1 cellular context compared by ENCODE assay signal in genomic region chr16:11312718-11313492, GRCh38.
TF ChIP-seq lines count a peak whose summit lies in the region.

No MANE protein-coding gene starts in this region.

TF ChIP-seq in HepG2, 621 proteins besides CTCF, POLR2A, EP300 and RAD21 (continues in another document):
- TF ChIP-seq PRDM15 (CRISPR knock-in tag; IDR thresholded peaks at IDR 0.05) (no peak), U2AF1 (optimal IDR thresholded peaks at IDR 0.05; ENCODE audit: low read depth, low read length) (peak; percentile 75), TRIM24 (CRISPR knock-in tag; IDR thresholded peaks at IDR 0.05) (no peak), NFKB2 (CRISPR knock-in tag; IDR thresholded peaks at IDR 0.05; ENCODE audit: borderline replicate concordance) (no peak), ESRRA (CRISPR knock-in tag; IDR thresholded peaks at IDR 0.05; ENCODE audit: low read depth) (no peak), ZNF256 (CRISPR knock-in tag; conservative IDR thresholded peaks at IDR 0.05) (peak; percentile 45; the same call in 1 of the 2 replicates), NFAT5 (CRISPR knock-in tag; IDR thresholded peaks at IDR 0.05) (no peak), MYNN (CRISPR knock-in tag; IDR thresholded peaks at IDR 0.05; ENCODE audit: low read depth) (peak; percentile 87), ARID5B (CRISPR knock-in tag; IDR thresholded peaks at IDR 0.05) (peak; percentile 11), DRAP1 (CRISPR knock-in tag; IDR thresholded peaks at IDR 0.05) (peak; percentile 55; the same call in 1 of the 2 replicates), ZNF543 (CRISPR knock-in tag; IDR thresholded peaks at IDR 0.05) (no peak), ZMYM3 (CRISPR knock-in tag; IDR thresholded peaks at IDR 0.05) (peak; percentile 32; the same call in 1 of the 2 replicates), ZNF124 (CRISPR knock-in tag; IDR thresholded peaks at IDR 0.05) (0 out of 2 replicates have a peak, but pooled peaks have one; percentile 27), MXI1 (IDR thresholded peaks at IDR 0.05; ENCODE audit: borderline replicate concordance, low read depth, low read length) (peak; percentile 75; the same call in 1 of the 3 replicates), YEATS4 (CRISPR knock-in tag; IDR thresholded peaks at IDR 0.05; ENCODE audit: borderline replicate concordance) (no peak), ZSCAN30 (CRISPR knock-in tag; IDR thresholded peaks at IDR 0.05) (no peak), NFATC3 (CRISPR knock-in tag; IDR thresholded peaks at IDR 0.05) (0 out of 2 replicates have a peak, but pooled peaks have one; percentile 79), ZNF615 (CRISPR knock-in tag; IDR thresholded peaks at IDR 0.05; ENCODE audit: borderline replicate concordance) (no peak), PCBP2 (optimal IDR thresholded peaks at IDR 0.05; ENCODE audit: low read depth, low read length, poor library complexity, severe bottlenecking) (no peak), SPEN (CRISPR knock-in tag; IDR thresholded peaks at IDR 0.05; ENCODE audit: low read depth) (0 out of 2 replicates have a peak, but pooled peaks have one; percentile 36), SRY (CRISPR knock-in tag; IDR thresholded peaks at IDR 0.05) (peak; percentile 77; the same call in 1 of the 2 replicates), RCOR2 (CRISPR knock-in tag; IDR thresholded peaks at IDR 0.05) (0 out of 2 replicates have a peak, but pooled peaks have one; percentile 3), ZNF883 (CRISPR knock-in tag; IDR thresholded peaks at IDR 0.05; ENCODE audit: not compliant biosample characterization) (peak; percentile 34), ATAD3A (CRISPR knock-in tag; IDR thresholded peaks at IDR 0.05) (0 out of 2 replicates have a peak, but pooled peaks have one; percentile 52), HMG20A (CRISPR knock-in tag; IDR thresholded peaks at IDR 0.05; ENCODE audit: borderline replicate concordance) (peak; percentile 33; the same call in 1 of the 2 replicates), ZNF34 (CRISPR knock-in tag; IDR thresholded peaks at IDR 0.05; ENCODE audit: borderline replicate concordance) (no peak), HOXA7 (CRISPR knock-in tag; IDR thresholded peaks at IDR 0.05) (no peak), ELF4 (CRISPR knock-in tag; IDR thresholded peaks at IDR 0.05; ENCODE audit: borderline replicate concordance) (no peak), ZNF274 (CRISPR knock-in tag; IDR thresholded peaks at IDR 0.05) (peak; percentile 95), MTERF4 (CRISPR knock-in tag; IDR thresholded peaks at IDR 0.05) (peak; percentile 91), ZNF430 (CRISPR knock-in tag; IDR thresholded peaks at IDR 0.05) (0 out of 2 replicates have a peak, but pooled peaks have one; percentile 18), FOXC1 (CRISPR knock-in tag; IDR thresholded peaks at IDR 0.05; ENCODE audit: borderline replicate concordance) (0 out of 2 replicates have a peak, but pooled peaks have one; percentile 19), E2F2 (CRISPR knock-in tag; IDR thresholded peaks at IDR 0.05; ENCODE audit: borderline replicate concordance) (0 out of 2 replicates have a peak, but pooled peaks have one; percentile 20), NAIF1 (CRISPR knock-in tag; IDR thresholded peaks at IDR 0.05; ENCODE audit: borderline replicate concordance) (0 out of 2 replicates have a peak, but pooled peaks have one; percentile 23), SSRP1 (CRISPR knock-in tag; IDR thresholded peaks at IDR 0.05) (peak; percentile 86), ZNF674 (CRISPR knock-in tag; IDR thresholded peaks at IDR 0.05; ENCODE audit: low read depth) (no peak), ZNF766 (CRISPR knock-in tag; IDR thresholded peaks at IDR 0.05; ENCODE audit: borderline replicate concordance) (no peak), ZNF224 (CRISPR knock-in tag; IDR thresholded peaks at IDR 0.05) (peak; percentile 56; the same call in 1 of the 2 replicates)
- TF ChIP-seq, protein P1, sequence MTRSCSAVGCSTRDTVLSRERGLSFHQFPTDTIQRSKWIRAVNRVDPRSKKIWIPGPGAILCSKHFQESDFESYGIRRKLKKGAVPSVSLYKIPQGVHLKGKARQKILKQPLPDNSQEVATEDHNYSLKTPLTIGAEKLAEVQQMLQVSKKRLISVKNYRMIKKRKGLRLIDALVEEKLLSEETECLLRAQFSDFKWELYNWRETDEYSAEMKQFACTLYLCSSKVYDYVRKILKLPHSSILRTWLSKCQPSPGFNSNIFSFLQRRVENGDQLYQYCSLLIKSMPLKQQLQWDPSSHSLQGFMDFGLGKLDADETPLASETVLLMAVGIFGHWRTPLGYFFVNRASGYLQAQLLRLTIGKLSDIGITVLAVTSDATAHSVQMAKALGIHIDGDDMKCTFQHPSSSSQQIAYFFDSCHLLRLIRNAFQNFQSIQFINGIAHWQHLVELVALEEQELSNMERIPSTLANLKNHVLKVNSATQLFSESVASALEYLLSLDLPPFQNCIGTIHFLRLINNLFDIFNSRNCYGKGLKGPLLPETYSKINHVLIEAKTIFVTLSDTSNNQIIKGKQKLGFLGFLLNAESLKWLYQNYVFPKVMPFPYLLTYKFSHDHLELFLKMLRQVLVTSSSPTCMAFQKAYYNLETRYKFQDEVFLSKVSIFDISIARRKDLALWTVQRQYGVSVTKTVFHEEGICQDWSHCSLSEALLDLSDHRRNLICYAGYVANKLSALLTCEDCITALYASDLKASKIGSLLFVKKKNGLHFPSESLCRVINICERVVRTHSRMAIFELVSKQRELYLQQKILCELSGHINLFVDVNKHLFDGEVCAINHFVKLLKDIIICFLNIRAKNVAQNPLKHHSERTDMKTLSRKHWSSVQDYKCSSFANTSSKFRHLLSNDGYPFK (CRISPR knock-in tag; IDR thresholded peaks at IDR 0.05; ENCODE audit: borderline replicate concordance): 0 out of 2 replicates have a peak, but pooled peaks have one; percentile 40
- TF ChIP-seq, protein P2, sequence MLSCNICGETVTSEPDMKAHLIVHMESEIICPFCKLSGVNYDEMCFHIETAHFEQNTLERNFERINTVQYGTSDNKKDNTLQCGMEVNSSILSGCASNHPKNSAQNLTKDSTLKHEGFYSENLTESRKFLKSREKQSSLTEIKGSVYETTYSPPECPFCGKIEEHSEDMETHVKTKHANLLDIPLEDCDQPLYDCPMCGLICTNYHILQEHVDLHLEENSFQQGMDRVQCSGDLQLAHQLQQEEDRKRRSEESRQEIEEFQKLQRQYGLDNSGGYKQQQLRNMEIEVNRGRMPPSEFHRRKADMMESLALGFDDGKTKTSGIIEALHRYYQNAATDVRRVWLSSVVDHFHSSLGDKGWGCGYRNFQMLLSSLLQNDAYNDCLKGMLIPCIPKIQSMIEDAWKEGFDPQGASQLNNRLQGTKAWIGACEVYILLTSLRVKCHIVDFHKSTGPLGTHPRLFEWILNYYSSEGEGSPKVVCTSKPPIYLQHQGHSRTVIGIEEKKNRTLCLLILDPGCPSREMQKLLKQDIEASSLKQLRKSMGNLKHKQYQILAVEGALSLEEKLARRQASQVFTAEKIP (CRISPR knock-in tag; IDR thresholded peaks at IDR 0.05; ENCODE audit: borderline replicate concordance): no peak
